In the genomic region with DNA sequence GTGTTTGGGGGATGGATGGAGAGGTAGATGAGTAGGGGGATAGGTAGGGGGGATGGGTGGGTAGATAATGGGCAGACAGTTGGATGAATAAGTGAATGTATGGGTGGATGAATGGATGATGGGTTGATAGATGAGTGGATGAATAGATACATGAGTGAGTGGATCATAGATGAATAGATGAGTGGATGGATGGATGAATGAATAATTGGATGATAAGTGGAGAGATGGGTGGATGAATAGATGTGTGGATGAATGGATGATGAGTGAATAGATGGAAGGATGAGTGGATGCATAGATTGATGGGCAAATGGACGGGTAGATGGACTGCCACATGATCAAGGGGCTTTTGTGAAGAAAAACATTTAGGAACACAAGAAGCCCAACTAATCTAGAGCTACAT, we compare ENCODE assay signal across 23 cellular contexts.
"Had no signal": no experiment of that assay in that cellular context is flagged by ENCODE, and none has a peak within 500 bp of the region (broad histone marks: within the 10 kb centered on the region; RNA-seq: fewer than 3 reads in every experiment).

No MANE protein-coding gene starts in this region.

- H3K36me3 Mint-ChIP-seq: naive B cell; stimulated activated naive B cell treated with anti-CD40 and anti-IgM and Interleukin-4, amounts not matched to agents 10 μg/mL and 1 μg/mL and 100 μg/mL, for 72 hours had no signal

- H3K27me3 ChIP-seq: colonic mucosa, foreskin keratinocyte, hepatocyte, testis, tibial nerve, upper lobe of right lung had no signal

- H3K36me3 ChIP-seq: colonic mucosa, prostate gland, tibial nerve, upper lobe of right lung had no signal

- H3K27ac Mint-ChIP-seq: naive B cell; stimulated activated naive B cell treated with anti-CD40 and anti-IgM and Interleukin-4, amounts not matched to agents 10 μg/mL and 1 μg/mL and 100 μg/mL, for 72 hours had no signal

- H3K9me3 Mint-ChIP-seq: naive B cell; nephron progenitor cell; stimulated activated naive B cell treated with anti-CD40 and anti-IgM and Interleukin-4, amounts not matched to agents 10 μg/mL and 1 μg/mL and 100 μg/mL, for 72 hours; stimulated activated naive CD8-positive, alpha-beta T cell treated with anti-CD3 and anti-CD28 coated beads, Interleukin-15, amount 100 ng/mL, for 72 hours had no signal

- H3K9me3 ChIP-seq: colonic mucosa, prostate gland, testis, tibial nerve, upper lobe of right lung had no signal

- H3K4me3 ChIP-seq: colonic mucosa, hepatocyte, lung, prostate gland, testis, tibial nerve, upper lobe of right lung had no signal

- ATAC-seq: foreskin keratinocyte; left colon; left ventricle myocardium superior; sciatic nerve; stimulated activated naive B cell treated with anti-CD40 and anti-IgM and Interleukin-4, amounts not matched to agents 10 μg/mL and 1 μg/mL and 100 μg/mL, for 72 hours; stimulated activated naive CD8-positive, alpha-beta T cell treated with anti-CD3 and anti-CD28 coated beads, Interleukin-15, amount 100 ng/mL, for 72 hours; upper lobe of right lung had no signal

- FAIRE-seq: endothelial cell of umbilical vein had no signal

- DNase-seq: colonic mucosa; dermis blood vessel endothelial cell; erythroblast; foreskin keratinocyte; head of caudate nucleus; left colon; left ventricle myocardium superior; mesendoderm; naive B cell; nephron progenitor cell; stimulated activated CD4-positive, alpha-beta T cell treated with anti-CD3 and anti-CD28 coated beads, Interleukin-2, amount 100 ng/mL, for 24 hours; stimulated activated CD4-positive, alpha-beta T cell treated with anti-CD3 and anti-CD28 coated beads, Interleukin-4, amount 100 ng/mL, for 4 hours; stimulated activated naive B cell treated with anti-CD40 and anti-IgM and Interleukin-4, amounts not matched to agents 10 μg/mL and 1 μg/mL and 100 μg/mL, for 72 hours; stimulated activated naive CD8-positive, alpha-beta T cell treated with anti-CD3 and anti-CD28 coated beads, Interleukin-15, amount 100 ng/mL, for 72 hours; testis; upper lobe of right lung had no signal

- H3K4me1 Mint-ChIP-seq: naive B cell; stimulated activated naive B cell treated with anti-CD40 and anti-IgM and Interleukin-4, amounts not matched to agents 10 μg/mL and 1 μg/mL and 100 μg/mL, for 72 hours; stimulated activated naive CD8-positive, alpha-beta T cell treated with anti-CD3 and anti-CD28 coated beads, Interleukin-15, amount 100 ng/mL, for 72 hours had no signal

- H3K27ac ChIP-seq: colonic mucosa, foreskin keratinocyte, hepatocyte, parathyroid adenoma, testis, tibial nerve, upper lobe of right lung had no signal

- H3K4me1 ChIP-seq: foreskin keratinocyte, upper lobe of right lung had no signal

- H3K4me3 Mint-ChIP-seq: nephron progenitor cell; stimulated activated naive B cell treated with anti-CD40 and anti-IgM and Interleukin-4, amounts not matched to agents 10 μg/mL and 1 μg/mL and 100 μg/mL, for 72 hours; stimulated activated naive CD8-positive, alpha-beta T cell treated with anti-CD3 and anti-CD28 coated beads, Interleukin-15, amount 100 ng/mL, for 72 hours had no signal
